9 cellular contexts compared by ENCODE assay signal in the genomic region with DNA sequence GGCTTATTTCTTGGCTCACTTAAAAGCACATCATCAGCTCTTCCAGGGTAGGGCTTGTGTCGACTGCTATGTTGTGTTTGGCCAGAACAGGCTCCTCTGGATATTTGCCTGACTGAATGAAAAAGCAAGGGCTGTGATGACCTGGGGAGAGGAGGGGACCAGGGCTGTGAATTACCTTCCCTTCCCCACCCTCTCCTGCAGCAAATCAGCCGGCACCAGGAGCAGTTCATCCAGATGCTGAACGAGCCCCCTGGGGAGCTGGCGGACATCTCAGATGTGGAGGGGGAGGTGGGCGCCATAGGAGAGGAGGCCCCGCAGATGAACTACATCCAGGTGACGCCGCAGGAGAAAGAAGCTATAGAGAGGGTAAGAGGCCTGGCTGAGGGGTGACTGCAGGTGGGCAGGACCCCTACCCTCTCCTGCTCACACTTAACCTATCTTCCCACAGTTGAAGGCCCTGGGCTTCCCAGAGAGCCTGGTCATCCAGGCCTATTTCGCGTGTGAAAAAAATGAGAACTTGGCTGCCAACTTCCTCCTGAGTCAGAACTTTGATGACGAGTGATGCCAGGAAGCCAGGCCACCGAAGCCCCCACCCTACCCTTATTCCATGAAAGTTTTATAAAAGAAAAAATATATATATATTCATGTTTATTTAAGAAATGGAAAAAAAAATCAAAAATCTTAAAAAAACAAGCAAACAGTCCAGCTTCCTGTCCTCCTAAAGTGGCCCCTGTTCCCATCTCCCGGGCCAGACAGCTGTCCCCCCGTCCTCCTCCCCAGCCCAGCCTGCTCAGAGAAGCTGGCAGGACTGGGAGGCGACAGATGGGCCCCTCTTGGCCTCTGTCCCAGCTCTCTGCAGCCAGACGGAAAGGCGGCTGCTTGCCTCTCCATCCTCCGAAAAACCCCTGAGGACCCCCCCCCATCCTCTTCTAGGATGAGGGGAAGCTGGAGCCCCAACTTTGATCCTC. TPM values are rescaled to one million over a fixed set of nuclear protein-coding genes. Genes with fewer than 3 reads are reported as not detected.
DNase-seq lines count a peak whose midpoint lies in the region; ATAC-seq, FAIRE-seq and TF ChIP-seq lines count a peak whose summit lies in the region.
"Had no signal": no experiment of that assay in that cellular context is flagged by ENCODE, and none has a peak within 500 bp of the region (broad histone marks: within the 10 kb centered on the region; RNA-seq: fewer than 3 reads in every experiment).

No MANE protein-coding gene starts in this region.

- peak; percentile 90 for FAIRE-seq in endothelial cell of umbilical vein (lab: Jason Lieb, UNC)
- FAIRE-seq: colon had no signal

- H3K4me2 ChIP-seq in OCI-LY7 (ENCODE audit: low read length) (peak overlapping the region; percentile 56; the same call in 1 of the 2 replicates), endothelial cell of umbilical vein (ENCODE audit: insufficient read depth, low read length) (peak overlapping the region; percentile 49)

- no peaks in the 10 kb centered on the region for H3K9me2 ChIP-seq in OCI-LY7 (ENCODE audit: insufficient read depth, low read length)

- 18 to 24% (median 23%) methylated on average over 18 of the region's 18 CpGs for WGBS in psoas muscle, 3 donors

- H2AFZ ChIP-seq in OCI-LY7 (ENCODE audit: low read length) (no peak overlapping the region), endothelial cell of umbilical vein (ENCODE audit: low read depth, low read length) (no peak overlapping the region)

- BruUV-seq in OCI-LY7 (replicated peaks; lab: Mats Ljungman, UMichigan) (TSS peak; percentile 96), endothelial cell of umbilical vein (replicated peaks; lab: Mats Ljungman, UMichigan) (TSS peak; percentile 42)

- H3K79me2 ChIP-seq in OCI-LY7 (ENCODE audit: insufficient read depth, low read depth, low read length): peaks cover 34% of the 10 kb centered on the region; the same call in 1 of the 2 replicates
- H3K79me2 ChIP-seq in endothelial cell of umbilical vein (ENCODE audit: control insufficient read depth, insufficient read depth, low read length): peaks cover 53% of the 10 kb centered on the region

- H3K4me3 ChIP-seq in OCI-LY7 (ENCODE audit: low read depth, low read length, poor library complexity, severe bottlenecking) (no peak overlapping the region), endothelial cell of umbilical vein (replicated peaks in 1 of 3; ENCODE audit: insufficient read depth in 1 of 3, low read depth in 1 of 3, low read length in 3 of 3) (no peak overlapping the region), psoas muscle (no peak overlapping the region)

- no peak for TF ChIP-seq POLR2A in endothelial cell of umbilical vein (IDR thresholded peaks at IDR 0.05; ENCODE audit: low read depth, low read length)

- no peaks in the 10 kb centered on the region for H3K9me1 ChIP-seq in endothelial cell of umbilical vein (replicated peaks; ENCODE audit: control insufficient read depth, extremely low read depth, insufficient read depth, low read length)

- H3K9me3 ChIP-seq in OCI-LY7 (ENCODE audit: low read length): no peaks in the 10 kb centered on the region
- no peaks in the 10 kb centered on the region for H3K9me3 ChIP-seq in endothelial cell of umbilical vein (replicated peaks; ENCODE audit: control insufficient read depth, insufficient read depth, low read length)
- H3K9me3 ChIP-seq in psoas muscle: no peaks in the 10 kb centered on the region

- H3K27me3 ChIP-seq in endothelial cell of umbilical vein (ENCODE audit: control insufficient read depth in 2 of 2, insufficient read depth in 2 of 2, low read length in 2 of 2): no peaks in the 10 kb centered on the region
- H3K27me3 ChIP-seq in psoas muscle (ENCODE audit: insufficient read depth in 3 of 3, low read length in 2 of 3): no peaks in the 10 kb centered on the region

- CTCF ChIA-PET in OCI-LY7 (lab: Charles Lee; ENCODE audit: unreplicated experiment): interaction anchor here (0.6 kb wide), 2 partner anchors 10 to 188 kb away, joined by 3 to 4 read pairs; no protein-coding TSS in a partner anchor
- CTCF ChIA-PET in endothelial cell of umbilical vein (lab: Charles Lee): interaction anchor here (0.9 to 1.9 kb wide), 4 partner anchors 13 to 141 kb away, joined by 3 to 17 read pairs (median 5); no protein-coding TSS in a partner anchor

- dilution Hi-C loops in endothelial cell of umbilical vein (cut with MboI; ENCODE audit: extremely low pct_ligation_motif_present, low sequenced_read_pairs): no loop called here

- H4K20me1 ChIP-seq in OCI-LY7 (ENCODE audit: insufficient read depth, low read length) (no peaks in the 10 kb centered on the region), endothelial cell of umbilical vein (replicated peaks; ENCODE audit: control insufficient read depth, extremely low read depth, insufficient read depth, low read length) (no peaks in the 10 kb centered on the region)

- TF ChIP-seq CTCF in OCI-LY7 (conservative IDR thresholded peaks at IDR 0.05; ENCODE audit: low read length): no peak
- no peak for TF ChIP-seq CTCF in endothelial cell of umbilical vein (IDR thresholded peaks at IDR 0.05; ENCODE audit: extremely low read depth in 1 of 2, insufficient read depth in 1 of 2, low read depth in 1 of 2, low read length in 2 of 2)
- TF ChIP-seq CTCF in psoas muscle (IDR thresholded peaks at IDR 0.05): no peak

- H3K27ac ChIP-seq in OCI-LY7 (ENCODE audit: low read depth, low read length, poor library complexity, severe bottlenecking) (peak overlapping the region; percentile 84), endothelial cell of umbilical vein (ENCODE audit: insufficient read depth, low read depth, low read length) (peak overlapping the region; percentile 97), psoas muscle (peak overlapping the region; percentile 98)

- intact Hi-C loops in OCI-LY7 (cut with micrococcal nuclease; ENCODE audit: unreplicated experiment): no loop called here
- intact Hi-C loops in endothelial cell of umbilical vein (cut with micrococcal nuclease): loop anchor here (1.0 kb wide), 1 partner anchor 7 kb away; a partner anchor contains a TSS
- intact Hi-C loops in psoas muscle (cut with DNase I): no loop called here

- H3K4me1 ChIP-seq in OCI-LY7 (ENCODE audit: insufficient read depth, low read length, poor library complexity, severe bottlenecking) (peaks cover 36% of the 10 kb centered on the region), endothelial cell of umbilical vein (ENCODE audit: control insufficient read depth, extremely low read depth, insufficient read depth, low read length) (peaks cover 38% of the 10 kb centered on the region), psoas muscle (peaks cover 70% of the 10 kb centered on the region)

- H3K36me3 ChIP-seq in OCI-LY7 (ENCODE audit: insufficient read depth, low read length) (peaks cover 75% of the 10 kb centered on the region), endothelial cell of umbilical vein (ENCODE audit: control insufficient read depth in 2 of 2, extremely low read depth in 1 of 2, insufficient read depth in 2 of 2, low read length in 2 of 2) (peaks cover 16 to 35% of the 10 kb centered on the region in 2 experiments), psoas muscle (ENCODE audit: insufficient read depth in 1 of 2, low read depth in 1 of 2) (peaks cover 21 to 69% of the 10 kb centered on the region in 2 donors)

- ATAC-seq in psoas muscle: peak in 1 of 4 donors; percentile 3
- no peak for ATAC-seq in HG03025 (IDR thresholded peaks at IDR 0.05; ENCODE audit: low FRiP score, unreplicated experiment)

- POLR2A ChIA-PET in OCI-LY7 (lab: Charles Lee): interaction anchor here (0.6 kb wide), 1 partner anchor 16 kb away, joined by 5 read pairs; no protein-coding TSS in a partner anchor
- POLR2A ChIA-PET in endothelial cell of umbilical vein (lab: Charles Lee): interaction anchor here (0.6 kb wide), 1 partner anchor 11 kb away, joined by 4 read pairs; no protein-coding TSS in a partner anchor

- DNase-seq in GM04504 (ENCODE audit: low read depth) (peak; percentile 70), OCI-LY7 (ENCODE audit: low spot score) (no peak), endothelial cell of umbilical vein (ENCODE audit: low read depth, low spot score) (peak; percentile 86), psoas muscle (no peak), T-helper 2 cell (no peak), iPS-NIHi11 (ENCODE audit: low spot score) (no peak), NOMO-1 treated with dmso at 0.1 percent for 144 hours (lab: John Stamatoyannopoulos, UW; ENCODE audit: unreplicated experiment) (no peak)

- H3K9ac ChIP-seq in endothelial cell of umbilical vein (replicated peaks; ENCODE audit: extremely low read depth, insufficient read depth, low read length): peak overlapping the region; percentile 71

RNA-seq across cellular contexts. Expression of a gene that starts 4.3 kb away (rescaled TPM):
- total RNA-seq in OCI-LY7 (2014; rRNA removed; shearing (Covaris generic)): 29.5 and 43.0 TPM in 2 replicates
- total RNA-seq in OCI-LY7 (2022) (24.7 and 32.4 TPM in 2 replicates), endothelial cell of umbilical vein (32.8 and 36.5 TPM in 2 replicates), psoas muscle (10 to 100 TPM; 22.4 to 35.6 (median 29.3) TPM)
- polyA plus RNA-seq in endothelial cell of umbilical vein (38.3 and 46.3 TPM in 2 replicates), psoas muscle (100 to 1,000 TPM in 1 of 3 donors, 10 to 100 TPM in 2; 50.6 to 119 (median 62.5) TPM)
- polyA plus RNA-seq in endothelial cell of umbilical vein (2011; cell fraction: cytosol; rRNA removed): 27.7 and 48.4 TPM in 2 replicates
- polyA plus RNA-seq in endothelial cell of umbilical vein (2011; cell fraction: nucleus; rRNA removed): 13.5 and 15.3 TPM in 2 replicates
- 30.7 and 40.3 TPM in 2 replicates for polyA plus RNA-seq in endothelial cell of umbilical vein (2012)
- polyA minus RNA-seq in endothelial cell of umbilical vein: 7.2 and 9.6 TPM in 2 replicates
- 32.0 TPM for polyA minus RNA-seq in endothelial cell of umbilical vein (2011; cell fraction: cytosol; rRNA and poly(A)+ RNA removed)
- polyA minus RNA-seq in endothelial cell of umbilical vein (2011; cell fraction: nucleus; rRNA and poly(A)+ RNA removed): 2.3 and 4.1 TPM in 2 replicates

RNA-seq across cellular contexts. Expression of a gene that starts 7.1 kb away (rescaled TPM):
- 237 and 243 TPM in 2 replicates for total RNA-seq in OCI-LY7 (2014; rRNA removed; shearing (Covaris generic))
- total RNA-seq in OCI-LY7 (2022) (171 and 183 TPM in 2 replicates), endothelial cell of umbilical vein (96.7 and 102 TPM in 2 replicates), psoas muscle (100 to 1,000 TPM; 424 to 704 (median 500) TPM)
- polyA plus RNA-seq in endothelial cell of umbilical vein (66.9 and 71.2 TPM in 2 replicates), psoas muscle (100 to 1,000 TPM; 403 to 801 (median 728) TPM)
- polyA plus RNA-seq in endothelial cell of umbilical vein (2011; cell fraction: cytosol; rRNA removed): 67.1 and 82.8 TPM in 2 replicates
- polyA plus RNA-seq in endothelial cell of umbilical vein (2011; cell fraction: nucleus; rRNA removed): 79.0 and 87.6 TPM in 2 replicates
- polyA plus RNA-seq in endothelial cell of umbilical vein (2012): 89.8 and 109 TPM in 2 replicates
- 42.7 and 47.6 TPM in 2 replicates for polyA minus RNA-seq in endothelial cell of umbilical vein
- polyA minus RNA-seq in endothelial cell of umbilical vein (2011; cell fraction: cytosol; rRNA and poly(A)+ RNA removed): 129 TPM
- polyA minus RNA-seq in endothelial cell of umbilical vein (2011; cell fraction: nucleus; rRNA and poly(A)+ RNA removed): 21.8 and 27.3 TPM in 2 replicates

RNA-seq across cellular contexts. Expression of a gene that starts 14.4 kb away (rescaled TPM):
- 1,039 and 1,069 TPM in 2 replicates for total RNA-seq in OCI-LY7 (2014; rRNA removed; shearing (Covaris generic))
- 398 and 581 TPM in 2 replicates for total RNA-seq in OCI-LY7 (2022)
- total RNA-seq in endothelial cell of umbilical vein: 1,614 and 1,636 TPM in 2 replicates
- polyA plus RNA-seq in endothelial cell of umbilical vein: 1,135 and 1,206 TPM in 2 replicates
- polyA plus RNA-seq in endothelial cell of umbilical vein (2011; cell fraction: cytosol; rRNA removed): 1,348 and 1,456 TPM in 2 replicates
- 981 and 1,182 TPM in 2 replicates for polyA plus RNA-seq in endothelial cell of umbilical vein (2011; cell fraction: nucleus; rRNA removed)
- 1,660 and 1,676 TPM in 2 replicates for polyA plus RNA-seq in endothelial cell of umbilical vein (2012)
- polyA minus RNA-seq in endothelial cell of umbilical vein: 1,615 and 1,696 TPM in 2 replicates
- 411 TPM for polyA minus RNA-seq in endothelial cell of umbilical vein (2011; cell fraction: cytosol; rRNA and poly(A)+ RNA removed)
- polyA minus RNA-seq in endothelial cell of umbilical vein (2011; cell fraction: nucleus; rRNA and poly(A)+ RNA removed): 416 and 482 TPM in 2 replicates
- total RNA-seq in psoas muscle: 100 to 1,000 TPM; 124 to 219 (median 175) TPM
- 100 to 1,000 TPM; 134 to 273 (median 146) TPM for polyA plus RNA-seq in psoas muscle

RNA-seq across cellular contexts. Expression of a gene that starts 16.6 kb away (rescaled TPM):
- total RNA-seq in OCI-LY7 (2014; rRNA removed; shearing (Covaris generic)): 0.06 and 0.18 TPM in 2 replicates
- total RNA-seq in OCI-LY7 (2022) (0.77 and 0.84 TPM in 2 replicates), endothelial cell of umbilical vein (0.20 and 0.28 TPM in 2 replicates), psoas muscle (under 1 TPM in 1 of 4 donors, not detected in 3; 0.26 TPM)
- polyA plus RNA-seq in endothelial cell of umbilical vein (0.06 TPM in 2 replicates), psoas muscle (not detected)
- polyA plus RNA-seq in endothelial cell of umbilical vein (2011; cell fraction: cytosol; rRNA removed): 0.03 and 0.07 TPM in 2 replicates
- polyA plus RNA-seq in endothelial cell of umbilical vein (2011; cell fraction: nucleus; rRNA removed): 0.16 and 0.17 TPM in 2 replicates
- polyA plus RNA-seq in endothelial cell of umbilical vein (2012): not detected in 2 replicates
- polyA minus RNA-seq in endothelial cell of umbilical vein: 0.15 TPM in 1 of 2 replicates, not detected in the other
- polyA minus RNA-seq in endothelial cell of umbilical vein (2011; cell fraction: cytosol; rRNA and poly(A)+ RNA removed): not detected
- polyA minus RNA-seq in endothelial cell of umbilical vein (2011; cell fraction: nucleus; rRNA and poly(A)+ RNA removed): not detected in 2 replicates

RNA-seq across cellular contexts. Expression of a gene that starts 19.3 kb away (rescaled TPM):
- 96.1 and 135 TPM in 2 replicates for total RNA-seq in OCI-LY7 (2014; rRNA removed; shearing (Covaris generic))
- total RNA-seq in OCI-LY7 (2022): 90.7 and 117 TPM in 2 replicates
- 71.4 and 77.4 TPM in 2 replicates for total RNA-seq in endothelial cell of umbilical vein
- 51.8 and 55.3 TPM in 2 replicates for polyA plus RNA-seq in endothelial cell of umbilical vein
- polyA plus RNA-seq in endothelial cell of umbilical vein (2011; cell fraction: cytosol; rRNA removed): 37.9 TPM in 2 replicates
- polyA plus RNA-seq in endothelial cell of umbilical vein (2011; cell fraction: nucleus; rRNA removed): 51.3 and 55.0 TPM in 2 replicates
- polyA plus RNA-seq in endothelial cell of umbilical vein (2012): 76.1 and 80.0 TPM in 2 replicates
- 20.2 and 25.8 TPM in 2 replicates for polyA minus RNA-seq in endothelial cell of umbilical vein
- 45.1 TPM for polyA minus RNA-seq in endothelial cell of umbilical vein (2011; cell fraction: cytosol; rRNA and poly(A)+ RNA removed)
- 13.2 and 13.5 TPM in 2 replicates for polyA minus RNA-seq in endothelial cell of umbilical vein (2011; cell fraction: nucleus; rRNA and poly(A)+ RNA removed)
- 10 to 100 TPM; 45.9 to 65.1 (median 59.1) TPM for total RNA-seq in psoas muscle
- 100 to 1,000 TPM in 1 of 3 donors, 10 to 100 TPM in 2; 61.6 to 161 (median 93.3) TPM for polyA plus RNA-seq in psoas muscle

Comparison
In these comparisons a context has a peak if more than half of its experiments do, and no peak if none do; other contexts are left out.
1. DNase-seq: peak in GM04504 (single experiment) and endothelial cell of umbilical vein (single experiment); none in OCI-LY7 (single experiment), psoas muscle (0 of 2), T-helper 2 cell (0 of 5), iPS-NIHi11 (single experiment) and NOMO-1 treated with dmso at 0.1 percent for 144 hours (single experiment).
2. Peak in every context shown above with its lines, with median percentiles within 50 percentile points of each other: H3K27ac ChIP-seq.